11 cellular contexts compared by ENCODE assay signal in the genomic region with DNA sequence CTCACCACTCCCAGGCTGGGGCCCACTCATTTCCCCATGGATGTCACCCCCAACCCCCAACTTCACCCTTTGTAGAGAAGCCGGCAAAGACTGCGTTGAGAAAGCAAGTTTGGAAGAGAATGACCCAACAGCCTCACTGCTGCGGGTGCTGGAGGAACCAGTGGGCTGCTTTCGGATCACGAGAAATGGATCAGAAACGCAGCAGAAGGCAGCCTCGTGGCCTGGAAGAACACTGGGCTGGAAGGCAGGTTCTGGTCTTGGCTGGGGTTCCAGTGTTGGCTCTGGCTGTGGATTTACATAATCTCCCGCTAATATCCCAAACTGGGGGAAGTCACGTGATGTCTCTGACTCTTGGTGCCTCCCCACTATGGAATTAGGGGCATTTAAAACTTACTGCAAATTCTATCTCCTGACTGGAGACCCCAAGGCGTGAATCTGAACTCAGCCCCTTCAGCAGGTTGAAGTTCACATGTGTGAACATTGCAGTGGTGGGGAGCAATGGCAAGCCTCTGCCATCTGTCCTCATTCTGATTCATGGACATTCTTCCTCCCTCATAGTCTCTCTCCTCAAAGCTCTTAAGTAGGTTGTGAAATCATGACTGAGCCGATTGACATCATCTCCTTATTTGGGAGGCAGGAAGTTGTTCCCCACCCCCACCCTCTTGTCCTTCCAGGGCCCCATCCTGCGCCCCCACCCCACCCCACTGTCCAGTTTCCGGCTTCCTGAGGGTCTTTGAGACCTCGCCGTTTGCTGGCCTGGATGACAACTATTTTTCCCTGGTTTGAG. TPM values are rescaled to one million over a fixed set of nuclear protein-coding genes. Genes with fewer than 3 reads are reported as not detected.
DNase-seq lines count a peak whose midpoint lies in the region; ATAC-seq and TF ChIP-seq lines count a peak whose summit lies in the region.
"Had no signal": no experiment of that assay in that cellular context is flagged by ENCODE, and none has a peak within 500 bp of the region (broad histone marks: within the 10 kb centered on the region; RNA-seq: fewer than 3 reads in every experiment).

No MANE protein-coding gene starts in this region.

- H3K4me3 ChIP-seq in cardiac fibroblast (replicated peaks in 1 of 2; ENCODE audit: low read depth in 2 of 2, low read length in 2 of 2): no peak overlapping the region
- no peak overlapping the region for H3K4me3 ChIP-seq in suprapubic skin

- 40% methylated on average over 15 of the region's 15 CpGs for WGBS in suprapubic skin

- H3K4me1 ChIP-seq in suprapubic skin: peaks cover 11% of the 10 kb centered on the region

- H3K27me3 Mint-ChIP-seq in activated T-helper 17 cell treated with anti-CD3 and anti-CD28 coated beads, Interleukin-2, amount 50 U/mL, for 72 hours: peaks cover 26% of the 10 kb centered on the region

- ATAC-seq in GM21619 (IDR thresholded peaks at IDR 0.05; ENCODE audit: unreplicated experiment): no peak
- ATAC-seq in activated T-helper 17 cell treated with anti-CD3 and anti-CD28 coated beads, Interleukin-2, amount 50 U/mL, for 72 hours (replicated peaks): no peak
- ATAC-seq in GM18505 (IDR thresholded peaks at IDR 0.05; ENCODE audit: unreplicated experiment): no peak
- ATAC-seq: left colon had no signal

- H3K9me3 ChIP-seq in suprapubic skin: no peaks in the 10 kb centered on the region

- TF ChIP-seq CTCF in cardiac fibroblast (IDR thresholded peaks at IDR 0.05; ENCODE audit: low read depth, low read length) (no peak), suprapubic skin (IDR thresholded peaks at IDR 0.05) (no peak), GM10248 (IDR thresholded peaks at IDR 0.05; ENCODE audit: control extremely low read depth, extremely low read depth, low read depth, missing control alignments) (no peak)

- no peaks in the 10 kb centered on the region for H3K36me3 Mint-ChIP-seq in activated T-helper 17 cell treated with anti-CD3 and anti-CD28 coated beads, Interleukin-2, amount 50 U/mL, for 72 hours (ENCODE audit: low read depth)

- H3K9me3 Mint-ChIP-seq in activated T-helper 17 cell treated with anti-CD3 and anti-CD28 coated beads, Interleukin-2, amount 50 U/mL, for 72 hours: no peaks in the 10 kb centered on the region
- H3K9me3 Mint-ChIP-seq: T-helper 1 cell treated with Interleukin-12 subunit alpha and Interleukin-12 subunit beta and Interleukin-4 antibody, amounts not matched to agents 30 μg/mL and 1 μg/mL, for 36 hours had no signal

- POLR2A ChIA-PET in GM10248 (lab: Yijun Ruan, JAX): no interaction called here

- no peaks in the 10 kb centered on the region for H3K36me3 ChIP-seq in suprapubic skin

- H3K27ac Mint-ChIP-seq in activated T-helper 17 cell treated with anti-CD3 and anti-CD28 coated beads, Interleukin-2, amount 50 U/mL, for 72 hours: no peak overlapping the region
- H3K27ac Mint-ChIP-seq: T-helper 1 cell treated with Interleukin-12 subunit alpha and Interleukin-12 subunit beta and Interleukin-4 antibody, amounts not matched to agents 30 μg/mL and 1 μg/mL, for 36 hours had no signal

- DNase-seq in LHCN-M2 (ENCODE audit: low read depth): peak; percentile 73
- peak; percentile 86 to 92 for DNase-seq in cardiac fibroblast (ENCODE audit: low read depth in 2 of 2)
- peak; percentile 49 for DNase-seq in kidney tubule cell (ENCODE audit: low spot score)
- DNase-seq in suprapubic skin (ENCODE audit: low spot score in 2 of 2): peak; percentile 83 to 86
- DNase-seq in GM10248 (ENCODE audit: extremely low spot score): no peak
- DNase-seq: amygdala, left colon had no signal

- TF ChIP-seq POLR2A in suprapubic skin (IDR thresholded peaks at IDR 0.05) (no peak), GM18505 (IDR thresholded peaks at IDR 0.05; ENCODE audit: borderline replicate concordance, extremely low read depth, insufficient read depth, insufficient read length) (no peak)

- H3K27me3 ChIP-seq in suprapubic skin: no peaks in the 10 kb centered on the region

- H3K4me3 Mint-ChIP-seq in activated T-helper 17 cell treated with anti-CD3 and anti-CD28 coated beads, Interleukin-2, amount 50 U/mL, for 72 hours: no peak overlapping the region
- H3K4me3 Mint-ChIP-seq: T-helper 1 cell treated with Interleukin-12 subunit alpha and Interleukin-12 subunit beta and Interleukin-4 antibody, amounts not matched to agents 30 μg/mL and 1 μg/mL, for 36 hours had no signal

- TF ChIP-seq EP300 in suprapubic skin (IDR thresholded peaks at IDR 0.05): no peak

- H3K27ac ChIP-seq in suprapubic skin: peak overlapping the region; percentile 69

- CTCF ChIA-PET in GM10248 (lab: Yijun Ruan, JAX): no interaction called here

- no peaks in the 10 kb centered on the region for H3K4me1 Mint-ChIP-seq in activated T-helper 17 cell treated with anti-CD3 and anti-CD28 coated beads, Interleukin-2, amount 50 U/mL, for 72 hours

RNA-seq across cellular contexts. Expression of a gene that starts 37.0 kb away (rescaled TPM):
- total RNA-seq in LHCN-M2 (2014; rRNA removed) (19.6 and 41.0 TPM in 2 replicates), suprapubic skin (100 to 1,000 TPM; 148 to 295 (median 170) TPM)
- 11.9 TPM for polyA plus RNA-seq in LHCN-M2 (2012)
- not detected for total RNA-seq in activated T-helper 17 cell treated with anti-CD3 and anti-CD28 coated beads, Interleukin-2, amount 50 U/mL, for 72 hours

Comparison
In these comparisons a context has a peak if more than half of its experiments do, and no peak if none do; other contexts are left out.
1. RNA of a gene that starts 37.0 kb away (total RNA-seq): 148 to 295 TPM in suprapubic skin and 19.6 to 41.0 TPM in LHCN-M2; not detected in activated T-helper 17 cell treated with anti-CD3 and anti-CD28 coated beads, Interleukin-2, amount 50 U/mL, for 72 hours; every median in the first group is over 10 times any median in the second.